ENCODE assay signal across 34 cellular contexts in genomic region chr12:16626991-16627390, GRCh38. TPM values are rescaled to one million over a fixed set of nuclear protein-coding genes. Genes with fewer than 3 reads are reported as not detected.
"Had no signal": no experiment of that assay in that cellular context is flagged by ENCODE, and none has a peak within 500 bp of the region (broad histone marks: within the 10 kb centered on the region; RNA-seq: fewer than 3 reads in every experiment).

No MANE protein-coding gene starts in this region.

- H3K9me3 ChIP-seq: ascending aorta, colonic mucosa had no signal

- H3K4me1 ChIP-seq: ascending aorta, colonic mucosa had no signal

- H3K36me3 ChIP-seq: ascending aorta, cardiac muscle cell, colonic mucosa had no signal

- H3K27me3 ChIP-seq: ascending aorta, cardiac muscle cell, colonic mucosa had no signal

- FAIRE-seq: bronchial epithelial cell, TTC549 had no signal

- ATAC-seq: activated CD8-positive, alpha-beta T cell treated with anti-CD3 and anti-CD28 coated beads for 36 hours; activated naive CD8-positive, alpha-beta T cell treated with anti-CD3 and anti-CD28 coated beads, Interleukin-2, amount 50 U/mL, for 24 hours; activated T-cell treated with anti-CD3 and anti-CD28 coated beads, Interleukin-2, amount 50 U/mL, for 4 hours; activated T-cell treated with anti-CD3 and anti-CD28 coated beads, Interleukin-2, amount 50 U/mL, for 72 hours; activated T-helper 17 cell treated with anti-CD3 and anti-CD28 coated beads, Interleukin-2, amount 50 U/mL, for 72 hours had no signal

- DNase-seq: activated B cell treated with CpG ODN at 0.5 μM for 24 hours; activated CD4-positive, alpha-beta memory T cell treated with anti-CD3 and anti-CD28 coated beads for 36 hours; activated CD4-positive, alpha-beta T cell treated with anti-CD3 and anti-CD28 coated beads for 4 hours; activated CD4-positive, alpha-beta T cell treated with anti-CD3 and anti-CD28 coated beads, Interleukin-2, amount 10 ng/mL, durations not matched to agents 24 days and 14 days; activated CD4-positive, alpha-beta T cell treated with anti-CD3 and anti-CD28 coated beads, Interleukin-2, amount 50 U/mL, for 1 hour; activated CD4-positive, alpha-beta T cell treated with anti-CD3 and anti-CD28 coated beads, Interleukin-2, amount 50 U/mL, for 4 hours; activated CD4-positive, CD25-positive, alpha-beta regulatory T cell treated with anti-CD3 and anti-CD28 coated beads, Interleukin-2, amount 50 U/mL, for 72 hours; activated CD8-positive, alpha-beta memory T cell treated with anti-CD3 and anti-CD28 coated beads, Interleukin-2, amount 50 U/mL, for 4 hours; activated CD8-positive, alpha-beta T cell treated with anti-CD3 and anti-CD28 coated beads for 36 hours; activated effector memory CD4-positive, alpha-beta T cell treated with Interleukin-2 at 50 U/mL for 16 hours; activated gamma-delta T cell; activated naive CD4-positive, alpha-beta T cell treated with anti-CD3 and anti-CD28 coated beads, Interleukin-2, amount 10 ng/mL, durations not matched to agents 7 days and 5 days; activated naive CD4-positive, alpha-beta T cell treated with Interleukin-2 at 50 U/mL for 16 hours; activated naive CD8-positive, alpha-beta T cell treated with anti-CD3 and anti-CD28 coated beads, Interleukin-2, amount 10 ng/mL, durations not matched to agents 7 days and 5 days; activated naive CD8-positive, alpha-beta T cell treated with anti-CD3 and anti-CD28 coated beads, Interleukin-2, amount 50 U/mL, for 24 hours; activated T-cell treated with anti-CD3 and anti-CD28 coated beads for 4 hours; activated T-cell treated with anti-CD3 and anti-CD28 coated beads, Interleukin-2, amount 50 U/mL, for 1 hour; activated T-cell treated with anti-CD3 and anti-CD28 coated beads, Interleukin-2, amount 50 U/mL, for 4 hours; activated T-cell treated with anti-CD3 and anti-CD28 coated beads, Interleukin-2, amount 50 U/mL, for 72 hours; amygdala; anterior cingulate cortex; caudate nucleus; cerebellar nuclear complex; colonic mucosa; T-helper 2 cell; T-helper 9 cell had no signal

- H3K27ac ChIP-seq: ascending aorta, cardiac muscle cell, colonic mucosa, VCaP had no signal

- H3K4me3 ChIP-seq: ascending aorta, cardiac muscle cell, colonic mucosa had no signal

RNA-seq across cellular contexts. Expression of gene LMO3, which starts 21.0 kb away (rescaled TPM):
- total RNA-seq: activated B cell treated with CpG ODN at 0.5 μM for 24 hours; activated CD4-positive, alpha-beta memory T cell treated with anti-CD3 and anti-CD28 coated beads for 36 hours; activated CD4-positive, alpha-beta T cell treated with anti-CD3 and anti-CD28 coated beads, Interleukin-2, amount 10 ng/mL, durations not matched to agents 24 days and 14 days; activated CD8-positive, alpha-beta memory T cell treated with anti-CD3 and anti-CD28 coated beads for 36 hours; activated CD8-positive, alpha-beta T cell treated with anti-CD3 and anti-CD28 coated beads for 36 hours; activated naive CD8-positive, alpha-beta T cell treated with anti-CD3 and anti-CD28 coated beads, Interleukin-2, amount 10 ng/mL, durations not matched to agents 7 days and 5 days; activated T-cell treated with anti-CD3 and anti-CD28 coated beads, Interleukin-2, amount 50 U/mL, for 72 hours; activated T-helper 1 cell treated with anti-CD3 and anti-CD28 coated beads, Interleukin-12 subunit alpha, Interleukin-12 subunit beta, Interleukin-2, Interleukin-4 antibody, amounts not matched to agents 30 ng/mL and 10 ng/mL and 1 ng/mL, durations not matched to agents 14 hours and 24 hours and 36 hours; activated T-helper 17 cell treated with anti-CD3 and anti-CD28 coated beads, Interleukin-2, amount 50 U/mL, for 72 hours had no signal
